In genomic region chr6:149044394-149044965, GRCh38 we compare ENCODE assay signal across 20 cellular contexts.
A peak's percentile ranks its signal among the peaks of the same experiment; 100 is the strongest.
DNase-seq lines count a peak whose midpoint lies in the region; ATAC-seq and TF ChIP-seq lines count a peak whose summit lies in the region.
"Had no signal": no experiment of that assay in that cellular context is flagged by ENCODE, and none has a peak within 500 bp of the region (broad histone marks: within the 10 kb centered on the region; RNA-seq: fewer than 3 reads in every experiment).

No MANE protein-coding gene starts in this region.

- peak overlapping the region; percentile 12 for H3K9ac ChIP-seq in skeletal muscle satellite cell (ENCODE audit: low read depth, low read length)

- no peaks in the 10 kb centered on the region for H3K27me3 Mint-ChIP-seq in activated CD8-positive, alpha-beta T cell treated with anti-CD3 and anti-CD28 coated beads, Interleukin-2, amount 10 ng/mL, durations not matched to agents 7 days and 5 days (ENCODE audit: low read depth)
- no peaks in the 10 kb centered on the region for H3K27me3 Mint-ChIP-seq in activated CD8-positive, alpha-beta T cell treated with anti-CD3 and anti-CD28 coated beads for 36 hours
- H3K27me3 Mint-ChIP-seq: activated naive CD8-positive, alpha-beta T cell treated with anti-CD3 and anti-CD28 coated beads for 36 hours had no signal

- no peak overlapping the region for H3K4me3 Mint-ChIP-seq in activated CD8-positive, alpha-beta T cell treated with anti-CD3 and anti-CD28 coated beads, Interleukin-2, amount 10 ng/mL, durations not matched to agents 7 days and 5 days
- H3K4me3 Mint-ChIP-seq in activated CD8-positive, alpha-beta T cell treated with anti-CD3 and anti-CD28 coated beads for 36 hours: no peak overlapping the region
- H3K4me3 Mint-ChIP-seq: activated naive CD8-positive, alpha-beta T cell treated with anti-CD3 and anti-CD28 coated beads for 36 hours; CD8-positive, alpha-beta T cell; GM23338 had no signal

- H3K4me3 ChIP-seq in fibroblast of the aortic adventitia (ENCODE audit: low read depth, low read length): no peak overlapping the region
- no peak overlapping the region for H3K4me3 ChIP-seq in skeletal muscle satellite cell (ENCODE audit: low read length)
- no peak overlapping the region for H3K4me3 ChIP-seq in tibial artery
- H3K4me3 ChIP-seq: body of pancreas, GM23338 had no signal

- POLR2A ChIA-PET in activated CD8-positive, alpha-beta T cell treated with anti-CD3 and anti-CD28 coated beads, Interleukin-2, amount 10 ng/mL, durations not matched to agents 7 days and 5 days (lab: Charles Lee): interaction anchor here (0.6 to 2.4 kb wide), 4 partner anchors 12 to 273 kb away, joined by 3 to 6 read pairs (median 4); partner anchors contain the start of gene TAB2
- POLR2A ChIA-PET in activated CD8-positive, alpha-beta T cell treated with anti-CD3 and anti-CD28 coated beads for 36 hours (lab: Charles Lee): interaction anchor here (1.0 to 3.4 kb wide), 2 partner anchors 12 to 335 kb away, joined by 3 to 17 read pairs; no protein-coding TSS in a partner anchor

- peak overlapping the region; percentile 5 for H3K4me2 ChIP-seq in skeletal muscle satellite cell (ENCODE audit: low read length)
- H3K4me2 ChIP-seq: GM23338 had no signal

- no peak overlapping the region for H3K27ac ChIP-seq in tibial artery
- H3K27ac ChIP-seq: body of pancreas, foreskin keratinocyte had no signal

- intact Hi-C loops in activated CD8-positive, alpha-beta T cell treated with anti-CD3 and anti-CD28 coated beads for 36 hours (cut with micrococcal nuclease): no loop called here
- intact Hi-C loops in tibial artery (cut with DNase I; ENCODE audit: low total_unique reads): no loop called here

- peaks cover 44% of the 10 kb centered on the region for H3K4me1 ChIP-seq in skeletal muscle satellite cell (ENCODE audit: control insufficient read depth, insufficient read depth, low read length)
- no peaks in the 10 kb centered on the region for H3K4me1 ChIP-seq in tibial artery
- H3K4me1 ChIP-seq: body of pancreas had no signal

- H3K36me3 ChIP-seq in skeletal muscle satellite cell (ENCODE audit: insufficient read depth, low read length) (no peaks in the 10 kb centered on the region), tibial artery (no peaks in the 10 kb centered on the region)

- H3K27me3 ChIP-seq in skeletal muscle satellite cell (ENCODE audit: control insufficient read depth, insufficient read depth, low read length) (no peaks in the 10 kb centered on the region), tibial artery (no peaks in the 10 kb centered on the region)
- H3K27me3 ChIP-seq: body of pancreas, foreskin keratinocyte had no signal

- CTCF ChIA-PET in activated CD8-positive, alpha-beta T cell treated with anti-CD3 and anti-CD28 coated beads, Interleukin-2, amount 10 ng/mL, durations not matched to agents 7 days and 5 days (lab: Charles Lee): interaction anchor here (0.9 to 5.2 kb wide), 18 partner anchors 9 to 501 kb away, joined by 3 to 50 read pairs (median 6); partner anchors contain the start of gene PPIL4
- CTCF ChIA-PET in activated CD8-positive, alpha-beta T cell treated with anti-CD3 and anti-CD28 coated beads for 36 hours (lab: Charles Lee): interaction anchor here (0.6 to 7.0 kb wide), 13 partner anchors 8 to 472 kb away, joined by 3 to 61 read pairs (median 5); no protein-coding TSS in a partner anchor

- peaks cover 2% of the 10 kb centered on the region for H3K36me3 Mint-ChIP-seq in activated CD8-positive, alpha-beta T cell treated with anti-CD3 and anti-CD28 coated beads, Interleukin-2, amount 10 ng/mL, durations not matched to agents 7 days and 5 days (ENCODE audit: low read depth)
- no peaks in the 10 kb centered on the region for H3K36me3 Mint-ChIP-seq in activated CD8-positive, alpha-beta T cell treated with anti-CD3 and anti-CD28 coated beads for 36 hours (ENCODE audit: low read depth)

- peaks cover 4% of the 10 kb centered on the region for H3K9me3 Mint-ChIP-seq in activated CD8-positive, alpha-beta T cell treated with anti-CD3 and anti-CD28 coated beads, Interleukin-2, amount 10 ng/mL, durations not matched to agents 7 days and 5 days (ENCODE audit: insufficient read depth)
- H3K9me3 Mint-ChIP-seq in activated CD8-positive, alpha-beta T cell treated with anti-CD3 and anti-CD28 coated beads for 36 hours: no peaks in the 10 kb centered on the region
- H3K9me3 Mint-ChIP-seq: CD8-positive, alpha-beta T cell; GM23338 had no signal

- DNase-seq in activated CD8-positive, alpha-beta T cell treated with anti-CD3 and anti-CD28 coated beads, Interleukin-2, amount 10 ng/mL, durations not matched to agents 7 days and 5 days: peak; percentile 15
- DNase-seq in activated CD8-positive, alpha-beta T cell treated with anti-CD3 and anti-CD28 coated beads for 36 hours: no peak
- peak; percentile 75 for DNase-seq in LHCN-M2 (ENCODE audit: low read depth)
- peak; percentile 63 for DNase-seq in fibroblast of the aortic adventitia (ENCODE audit: low read depth)
- DNase-seq in C1 segment of cervical spinal cord (lab: John Stamatoyannopoulos, UW): no peak
- no peak for DNase-seq in NCI-H187 (lab: John Stamatoyannopoulos, UW)
- no peak for DNase-seq in tibial artery
- DNase-seq: activated naive CD8-positive, alpha-beta T cell treated with anti-CD3 and anti-CD28 coated beads for 36 hours; body of pancreas; CD8-positive, alpha-beta T cell; DMS53; foreskin keratinocyte; Kasumi-1; kidney glomerular epithelial cell; NCI-H1436 treated with DMSO at 0.1 percent for 48 hours; NCI-H2171; SHP77 treated with DMSO at 0.1 percent for 48 hours; stimulated activated CD4-positive, alpha-beta T cell treated with anti-CD3 and anti-CD28 coated beads, Interleukin-12 subunit alpha, Interleukin-12 subunit beta, amount 100 ng/mL, for 4 hours had no signal

- no peak for TF ChIP-seq CTCF in activated CD8-positive, alpha-beta T cell treated with anti-CD3 and anti-CD28 coated beads for 36 hours (IDR thresholded peaks at IDR 0.05)
- TF ChIP-seq CTCF in fibroblast of the aortic adventitia (IDR thresholded peaks at IDR 0.05; ENCODE audit: insufficient read depth, low read length): no peak
- no peak for TF ChIP-seq CTCF in tibial artery (IDR thresholded peaks at IDR 0.05)

- H3K27ac Mint-ChIP-seq in activated CD8-positive, alpha-beta T cell treated with anti-CD3 and anti-CD28 coated beads, Interleukin-2, amount 10 ng/mL, durations not matched to agents 7 days and 5 days: no peak overlapping the region
- no peak overlapping the region for H3K27ac Mint-ChIP-seq in activated CD8-positive, alpha-beta T cell treated with anti-CD3 and anti-CD28 coated beads for 36 hours
- H3K27ac Mint-ChIP-seq: activated naive CD8-positive, alpha-beta T cell treated with anti-CD3 and anti-CD28 coated beads for 36 hours; CD8-positive, alpha-beta T cell; GM23338 had no signal

- peaks cover 50% of the 10 kb centered on the region for H3K4me1 Mint-ChIP-seq in activated CD8-positive, alpha-beta T cell treated with anti-CD3 and anti-CD28 coated beads, Interleukin-2, amount 10 ng/mL, durations not matched to agents 7 days and 5 days (ENCODE audit: low read depth)
- peaks cover 33% of the 10 kb centered on the region for H3K4me1 Mint-ChIP-seq in activated CD8-positive, alpha-beta T cell treated with anti-CD3 and anti-CD28 coated beads for 36 hours (ENCODE audit: low read depth)

- ATAC-seq in activated CD8-positive, alpha-beta T cell treated with anti-CD3 and anti-CD28 coated beads, Interleukin-2, amount 10 ng/mL, durations not matched to agents 7 days and 5 days: no peak
- no peak for ATAC-seq in activated CD8-positive, alpha-beta T cell treated with anti-CD3 and anti-CD28 coated beads for 36 hours
- ATAC-seq: body of pancreas, foreskin keratinocyte had no signal

- H3K9me3 ChIP-seq in skeletal muscle satellite cell (replicated peaks; ENCODE audit: low read length) (no peaks in the 10 kb centered on the region), tibial artery (no peaks in the 10 kb centered on the region)
- H3K9me3 ChIP-seq: body of pancreas had no signal

Comparison
In these comparisons a context has a peak if more than half of its experiments do, and no peak if none do; other contexts are left out.
1. DNase-seq: peak in activated CD8-positive, alpha-beta T cell treated with anti-CD3 and anti-CD28 coated beads, Interleukin-2, amount 10 ng/mL, durations not matched to agents 7 days and 5 days (single experiment), LHCN-M2 (single experiment) and fibroblast of the aortic adventitia (single experiment); none in activated CD8-positive, alpha-beta T cell treated with anti-CD3 and anti-CD28 coated beads for 36 hours (single experiment), C1 segment of cervical spinal cord (0 of 14), NCI-H187 (0 of 2) and tibial artery (0 of 2).